Comparison of ENCODE assay signal across 31 cellular contexts in genomic region chr12:110513842-110514241, GRCh38.
"Had no signal": no experiment of that assay in that cellular context is flagged by ENCODE, and none has a peak within 500 bp of the region (broad histone marks: within the 10 kb centered on the region; RNA-seq: fewer than 3 reads in every experiment).

No MANE protein-coding gene starts in this region.

- H3K27ac Mint-ChIP-seq: activated CD4-positive, alpha-beta memory T cell treated with anti-CD3 and anti-CD28 coated beads, Interleukin-2, amount 10 ng/mL, durations not matched to agents 7 days and 5 days; activated CD4-positive, alpha-beta T cell treated with anti-CD3 and anti-CD28 coated beads for 36 hours; activated CD4-positive, alpha-beta T cell treated with anti-CD3 and anti-CD28 coated beads, Interleukin-2, amount 10 ng/mL, durations not matched to agents 7 days and 5 days; activated naive CD4-positive, alpha-beta T cell treated with anti-CD3 and anti-CD28 coated beads, Interleukin-2, amount 50 U/mL, for 24 hours; activated naive CD8-positive, alpha-beta T cell treated with anti-CD3 and anti-CD28 coated beads for 36 hours; activated naive CD8-positive, alpha-beta T cell treated with anti-CD3 and anti-CD28 coated beads, Interleukin-2, amount 50 U/mL, for 24 hours; activated T-cell treated with anti-CD3 and anti-CD28 coated beads, Interleukin-2, amount 50 U/mL, for 24 hours; activated T-cell treated with anti-CD3 and anti-CD28 coated beads, Interleukin-2, amount 50 U/mL, for 72 hours; effector memory CD8-positive, alpha-beta T cell had no signal

- H3K4me3 Mint-ChIP-seq: activated CD4-positive, alpha-beta memory T cell treated with anti-CD3 and anti-CD28 coated beads, Interleukin-2, amount 10 ng/mL, durations not matched to agents 7 days and 5 days; activated CD4-positive, alpha-beta T cell treated with anti-CD3 and anti-CD28 coated beads for 36 hours; activated CD4-positive, alpha-beta T cell treated with anti-CD3 and anti-CD28 coated beads, Interleukin-2, amount 10 ng/mL, durations not matched to agents 7 days and 5 days; activated naive CD4-positive, alpha-beta T cell treated with anti-CD3 and anti-CD28 coated beads, Interleukin-2, amount 50 U/mL, for 24 hours; activated naive CD8-positive, alpha-beta T cell treated with anti-CD3 and anti-CD28 coated beads for 36 hours; activated naive CD8-positive, alpha-beta T cell treated with anti-CD3 and anti-CD28 coated beads, Interleukin-2, amount 50 U/mL, for 24 hours; activated T-cell treated with anti-CD3 and anti-CD28 coated beads, Interleukin-2, amount 50 U/mL, for 24 hours; activated T-cell treated with anti-CD3 and anti-CD28 coated beads, Interleukin-2, amount 50 U/mL, for 72 hours; effector memory CD8-positive, alpha-beta T cell had no signal

- ATAC-seq: activated CD4-positive, alpha-beta T cell treated with anti-CD3 and anti-CD28 coated beads for 36 hours; activated naive CD8-positive, alpha-beta T cell treated with anti-CD3 and anti-CD28 coated beads, Interleukin-2, amount 50 U/mL, for 24 hours; activated T-cell treated with anti-CD3 and anti-CD28 coated beads, Interleukin-2, amount 50 U/mL, for 72 hours; body of pancreas; effector memory CD8-positive, alpha-beta T cell; foreskin keratinocyte; gastrocnemius medialis; heart left ventricle had no signal

- DNase-seq: activated CD4-positive, alpha-beta memory T cell treated with anti-CD3 and anti-CD28 coated beads, Interleukin-2, amount 10 ng/mL, durations not matched to agents 7 days and 5 days; activated CD4-positive, alpha-beta T cell treated with anti-CD3 and anti-CD28 coated beads for 36 hours; activated CD4-positive, alpha-beta T cell treated with anti-CD3 and anti-CD28 coated beads, Interleukin-2, amount 10 ng/mL, durations not matched to agents 7 days and 5 days; activated CD4-positive, alpha-beta T cell treated with anti-CD3 and anti-CD28 coated beads, Interleukin-2, amount 50 U/mL, for 4 hours; activated CD4-positive, CD25-positive, alpha-beta regulatory T cell; activated CD4-positive, CD25-positive, alpha-beta regulatory T cell treated with anti-CD3 and anti-CD28 coated beads, Interleukin-2, amount 50 U/mL, for 72 hours; activated CD8-positive, alpha-beta memory T cell treated with anti-CD3 and anti-CD28 coated beads, Interleukin-2, amount 50 U/mL, for 48 hours; activated gamma-delta T cell; activated naive CD4-positive, alpha-beta T cell treated with Interleukin-2 at 50 U/mL for 16 hours; activated naive CD8-positive, alpha-beta T cell treated with anti-CD3 and anti-CD28 coated beads for 36 hours; activated naive CD8-positive, alpha-beta T cell treated with anti-CD3 and anti-CD28 coated beads, Interleukin-2, amount 50 U/mL, for 24 hours; activated T-cell treated with anti-CD3 and anti-CD28 coated beads for 4 hours; activated T-cell treated with anti-CD3 and anti-CD28 coated beads, Interleukin-2, amount 50 U/mL, for 24 hours; activated T-cell treated with anti-CD3 and anti-CD28 coated beads, Interleukin-2, amount 50 U/mL, for 72 hours; adrenal gland; amygdala; aorta; body of pancreas; caudate nucleus; cortex of kidney; dermis blood vessel endothelial cell; effector CD4-positive, alpha-beta T cell; effector memory CD8-positive, alpha-beta T cell; erythroblast; foreskin keratinocyte; gastrocnemius medialis; glutamatergic neuron; heart left ventricle; T-helper 2 cell had no signal

- H3K27ac ChIP-seq: adrenal gland, body of pancreas, esophagus muscularis mucosa, foreskin keratinocyte, heart left ventricle had no signal

- H3K36me3 ChIP-seq: adrenal gland, esophagus muscularis mucosa, gastrocnemius medialis, heart left ventricle had no signal

- H3K4me3 ChIP-seq: adrenal gland, body of pancreas, esophagus muscularis mucosa, gastrocnemius medialis, heart left ventricle had no signal

- H3K36me3 Mint-ChIP-seq: activated naive CD4-positive, alpha-beta T cell treated with anti-CD3 and anti-CD28 coated beads, Interleukin-2, amount 50 U/mL, for 24 hours; activated naive CD8-positive, alpha-beta T cell treated with anti-CD3 and anti-CD28 coated beads for 36 hours had no signal

- H3K9me3 ChIP-seq: adrenal gland, body of pancreas, esophagus muscularis mucosa, gastrocnemius medialis, heart left ventricle had no signal

- H3K27me3 ChIP-seq: adrenal gland, body of pancreas, esophagus muscularis mucosa, foreskin keratinocyte, gastrocnemius medialis, heart left ventricle had no signal

- H3K9me3 Mint-ChIP-seq: activated CD4-positive, alpha-beta memory T cell treated with anti-CD3 and anti-CD28 coated beads, Interleukin-2, amount 10 ng/mL, durations not matched to agents 7 days and 5 days; activated CD4-positive, alpha-beta T cell treated with anti-CD3 and anti-CD28 coated beads, Interleukin-2, amount 10 ng/mL, durations not matched to agents 7 days and 5 days; activated naive CD4-positive, alpha-beta T cell treated with anti-CD3 and anti-CD28 coated beads, Interleukin-2, amount 50 U/mL, for 24 hours; activated naive CD8-positive, alpha-beta T cell treated with anti-CD3 and anti-CD28 coated beads for 36 hours; activated naive CD8-positive, alpha-beta T cell treated with anti-CD3 and anti-CD28 coated beads, Interleukin-2, amount 50 U/mL, for 24 hours; activated T-cell treated with anti-CD3 and anti-CD28 coated beads, Interleukin-2, amount 50 U/mL, for 24 hours; activated T-cell treated with anti-CD3 and anti-CD28 coated beads, Interleukin-2, amount 50 U/mL, for 72 hours; effector memory CD8-positive, alpha-beta T cell had no signal

- H3K4me1 Mint-ChIP-seq: activated CD4-positive, alpha-beta memory T cell treated with anti-CD3 and anti-CD28 coated beads, Interleukin-2, amount 10 ng/mL, durations not matched to agents 7 days and 5 days; activated CD4-positive, alpha-beta T cell treated with anti-CD3 and anti-CD28 coated beads for 36 hours; activated CD4-positive, alpha-beta T cell treated with anti-CD3 and anti-CD28 coated beads, Interleukin-2, amount 10 ng/mL, durations not matched to agents 7 days and 5 days; activated naive CD4-positive, alpha-beta T cell treated with anti-CD3 and anti-CD28 coated beads, Interleukin-2, amount 50 U/mL, for 24 hours; activated naive CD8-positive, alpha-beta T cell treated with anti-CD3 and anti-CD28 coated beads for 36 hours; activated naive CD8-positive, alpha-beta T cell treated with anti-CD3 and anti-CD28 coated beads, Interleukin-2, amount 50 U/mL, for 24 hours had no signal

- H3K4me1 ChIP-seq: foreskin keratinocyte, gastrocnemius medialis had no signal

- H3K27me3 Mint-ChIP-seq: activated CD4-positive, alpha-beta T cell treated with anti-CD3 and anti-CD28 coated beads, Interleukin-2, amount 10 ng/mL, durations not matched to agents 7 days and 5 days; activated naive CD8-positive, alpha-beta T cell treated with anti-CD3 and anti-CD28 coated beads for 36 hours; activated T-cell treated with anti-CD3 and anti-CD28 coated beads, Interleukin-2, amount 50 U/mL, for 24 hours; effector memory CD8-positive, alpha-beta T cell had no signal
